ENCODE assay signal across 34 cellular contexts in the genomic region with DNA sequence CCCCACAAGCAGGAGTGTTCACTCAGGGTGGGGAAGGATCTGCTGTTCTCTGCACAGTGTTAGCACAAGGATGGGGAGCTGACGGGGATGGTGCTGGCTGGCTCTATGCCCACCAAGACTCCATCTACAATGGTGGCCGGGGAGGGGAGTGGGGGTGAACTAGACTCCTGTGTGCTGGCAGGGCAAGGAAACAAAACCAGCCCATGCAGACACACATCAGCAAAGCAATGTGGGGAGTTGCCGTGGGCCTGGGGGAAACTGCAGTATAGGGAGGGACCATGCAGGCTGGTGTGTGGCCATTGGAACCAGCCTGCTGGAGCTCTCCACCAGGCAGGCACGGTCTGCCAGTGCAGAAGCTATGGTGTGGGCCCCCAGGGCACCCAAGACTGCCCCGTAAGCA.
"Had no signal": no experiment of that assay in that cellular context is flagged by ENCODE, and none has a peak within 500 bp of the region (broad histone marks: within the 10 kb centered on the region; RNA-seq: fewer than 3 reads in every experiment).

No MANE protein-coding gene starts in this region.

- H3K27ac ChIP-seq: KMS-11 had no signal

- H3K9ac ChIP-seq: KMS-11 had no signal

- H3K4me3 ChIP-seq: MG63 had no signal

- H3K36me3 ChIP-seq: MG63 had no signal

- DNase-seq: Karpas-422, KG1, MG63, MM.1S, MV-4-11, NCI-H1048, NCI-H1092, NCI-H1092 treated with DMSO at 0.1 percent for 48 hours, NCI-H1105, NCI-H1105 treated with DMSO at 0.1 percent for 48 hours, NCI-H1417, NCI-H1417 treated with DMSO at 0.1 percent for 48 hours, NCI-H1436 treated with DMSO at 0.1 percent for 48 hours, NCI-H146, NCI-H1694, NCI-H1694 treated with DMSO at 0.1 percent for 48 hours, NCI-H187, NCI-H187 treated with DMSO at 0.1 percent for 48 hours, NCI-H1930, NCI-H2029, NCI-H2029 treated with DMSO at 0.1 percent for 48 hours, NCI-H2081, NCI-H2081 treated with DMSO at 0.1 percent for 48 hours, NCI-H2107, NCI-H2171, NCI-H2171 treated with DMSO at 0.1 percent for 48 hours, NCI-H2227 treated with DMSO at 0.1 percent for 48 hours, NCI-H226, NCI-H345, NCI-H446, NCI-H446 treated with DMSO at 0.1 percent for 48 hours, NCI-H510A, NCI-H510A treated with DMSO at 0.1 percent for 48 hours had no signal

- H3K9me3 ChIP-seq: MG63 had no signal

- H3K27me3 ChIP-seq: MG63 had no signal
